ENCODE assay signal across 1 cellular context in genomic region chr19:3691726-3692125, GRCh38.
TF ChIP-seq lines count a peak whose summit lies in the region.

No MANE protein-coding gene starts in this region.

TF ChIP-seq in HepG2, 621 proteins besides CTCF, POLR2A, EP300 and RAD21:
- TF ChIP-seq ZNF12 (CRISPR knock-in tag; IDR thresholded peaks at IDR 0.05) (peak; percentile 94), TEAD3 (CRISPR knock-in tag; optimal IDR thresholded peaks at IDR 0.05; ENCODE audit: borderline replicate concordance) (no peak)
